Comparison of ENCODE assay signal across 28 cellular contexts in genomic region chr6:40387127-40387870, GRCh38.
DNase-seq lines count a peak whose midpoint lies in the region; ATAC-seq and TF ChIP-seq lines count a peak whose summit lies in the region.
"Had no signal": no experiment of that assay in that cellular context is flagged by ENCODE, and none has a peak within 500 bp of the region (broad histone marks: within the 10 kb centered on the region; RNA-seq: fewer than 3 reads in every experiment).

No MANE protein-coding gene starts in this region.

- DNase-seq in activated CD4-positive, alpha-beta T cell treated with anti-CD3 and anti-CD28 coated beads for 36 hours: no peak
- DNase-seq in activated CD4-positive, alpha-beta T cell treated with anti-CD3 and anti-CD28 coated beads, Interleukin-2, amount 50 U/mL, for 4 hours: no peak
- no peak for DNase-seq in CD4-positive, alpha-beta T cell
- DNase-seq in T-helper 17 cell (no peak), left lobe of liver (ENCODE audit: low spot score) (no peak), CD14-positive monocyte (ENCODE audit: low spot score) (no peak)
- DNase-seq: activated effector memory CD4-positive, alpha-beta T cell treated with Interleukin-2 at 50 U/mL for 16 hours; adrenal gland; body of pancreas; cerebellar nuclear complex; DMS153; H9; hypothalamus; naive B cell; NCI-H2029; NCI-H226; NCI-H69; retina; SIG-M5; small intestine; stimulated activated naive CD8-positive, alpha-beta T cell treated with anti-CD3 and anti-CD28 coated beads, Interleukin-15, amount 100 ng/mL, for 72 hours; thyroid gland had no signal

- H3K27me3 ChIP-seq in CD4-positive, alpha-beta T cell (ENCODE audit: control insufficient read depth, insufficient read depth, low read length): no peaks in the 10 kb centered on the region
- H3K27me3 ChIP-seq: adrenal gland, body of pancreas, dorsolateral prefrontal cortex, thyroid gland had no signal

- H3K27me3 Mint-ChIP-seq in activated CD4-positive, alpha-beta T cell treated with anti-CD3 and anti-CD28 coated beads for 36 hours: peaks cover 6% of the 10 kb centered on the region
- H3K27me3 Mint-ChIP-seq in CD4-positive, alpha-beta T cell: peaks cover 4% of the 10 kb centered on the region
- H3K27me3 Mint-ChIP-seq in T-helper 17 cell (peaks cover 51% of the 10 kb centered on the region), CD14-positive monocyte (ENCODE audit: low read depth in 3 of 3) (peaks cover 4 to 9% (median 8%) of the 10 kb centered on the region in 3 donors)

- TF ChIP-seq CTCF in CD4-positive, alpha-beta T cell (IDR thresholded peaks at IDR 0.05): no peak
- TF ChIP-seq CTCF in CD14-positive monocyte (IDR thresholded peaks at IDR 0.05): no peak

- H3K36me3 Mint-ChIP-seq in activated CD4-positive, alpha-beta T cell treated with anti-CD3 and anti-CD28 coated beads for 36 hours (ENCODE audit: low read depth): no peaks in the 10 kb centered on the region
- no peaks in the 10 kb centered on the region for H3K36me3 Mint-ChIP-seq in CD4-positive, alpha-beta T cell (ENCODE audit: low read depth)
- H3K36me3 Mint-ChIP-seq in T-helper 17 cell (ENCODE audit: low read depth): peaks cover 3% of the 10 kb centered on the region
- no peaks in the 10 kb centered on the region for H3K36me3 Mint-ChIP-seq in CD14-positive monocyte
- H3K36me3 Mint-ChIP-seq: IgD-negative memory B cell, mesothelial cell of epicardium, naive B cell had no signal

- no peak for ATAC-seq in activated CD4-positive, alpha-beta T cell treated with anti-CD3 and anti-CD28 coated beads for 36 hours
- ATAC-seq in CD4-positive, alpha-beta T cell (ENCODE audit: poor library complexity): no peak
- ATAC-seq in T-helper 17 cell: no peak
- ATAC-seq in left lobe of liver: peak; percentile 70
- no peak for ATAC-seq in HG03354 (IDR thresholded peaks at IDR 0.05; ENCODE audit: poor library complexity, severe bottlenecking, unreplicated experiment)
- ATAC-seq in GM19351 (IDR thresholded peaks at IDR 0.05; ENCODE audit: unreplicated experiment): no peak
- ATAC-seq: A549; body of pancreas; stimulated activated naive CD8-positive, alpha-beta T cell treated with anti-CD3 and anti-CD28 coated beads, Interleukin-15, amount 100 ng/mL, for 72 hours had no signal

- no peaks in the 10 kb centered on the region for H3K9me3 ChIP-seq in CD4-positive, alpha-beta T cell (ENCODE audit: control insufficient read depth, low read length)
- no peaks in the 10 kb centered on the region for H3K9me3 ChIP-seq in T-helper 17 cell (ENCODE audit: control insufficient read depth, low read length, poor library complexity, severe bottlenecking)
- H3K9me3 ChIP-seq: A549, adrenal gland, body of pancreas, thyroid gland had no signal

- H3K27ac ChIP-seq in CD4-positive, alpha-beta T cell (ENCODE audit: low read depth, low read length): no peak overlapping the region
- H3K27ac ChIP-seq: A549, adrenal gland, body of pancreas, dorsolateral prefrontal cortex, thyroid gland had no signal

- H3K4me3 Mint-ChIP-seq in activated CD4-positive, alpha-beta T cell treated with anti-CD3 and anti-CD28 coated beads for 36 hours: no peak overlapping the region
- H3K4me3 Mint-ChIP-seq in CD4-positive, alpha-beta T cell: peak overlapping the region; percentile 48
- no peak overlapping the region for H3K4me3 Mint-ChIP-seq in T-helper 17 cell
- no peak overlapping the region for H3K4me3 Mint-ChIP-seq in CD14-positive monocyte
- H3K4me3 Mint-ChIP-seq: H9; IgD-negative memory B cell; mesothelial cell of epicardium; naive B cell; stimulated activated naive CD8-positive, alpha-beta T cell treated with anti-CD3 and anti-CD28 coated beads, Interleukin-15, amount 100 ng/mL, for 72 hours had no signal

- CTCF ChIA-PET in activated CD4-positive, alpha-beta T cell treated with anti-CD3 and anti-CD28 coated beads for 36 hours (lab: Charles Lee): no interaction called here
- CTCF ChIA-PET in CD4-positive, alpha-beta T cell (lab: Charles Lee): no interaction called here

- H3K27ac Mint-ChIP-seq in activated CD4-positive, alpha-beta T cell treated with anti-CD3 and anti-CD28 coated beads for 36 hours: peak overlapping the region; percentile 24
- peak overlapping the region; percentile 81 for H3K27ac Mint-ChIP-seq in CD4-positive, alpha-beta T cell
- peak overlapping the region; percentile 86 for H3K27ac Mint-ChIP-seq in T-helper 17 cell
- H3K27ac Mint-ChIP-seq in CD14-positive monocyte: no peak overlapping the region
- H3K27ac Mint-ChIP-seq: H9; mesothelial cell of epicardium; naive B cell; stimulated activated naive CD8-positive, alpha-beta T cell treated with anti-CD3 and anti-CD28 coated beads, Interleukin-15, amount 100 ng/mL, for 72 hours had no signal

- H3K4me1 Mint-ChIP-seq in activated CD4-positive, alpha-beta T cell treated with anti-CD3 and anti-CD28 coated beads for 36 hours: peaks cover 56% of the 10 kb centered on the region
- peaks cover 64% of the 10 kb centered on the region for H3K4me1 Mint-ChIP-seq in CD4-positive, alpha-beta T cell (ENCODE audit: low read depth)
- H3K4me1 Mint-ChIP-seq in T-helper 17 cell (peaks cover 7% of the 10 kb centered on the region), CD14-positive monocyte (no peaks in the 10 kb centered on the region)
- H3K4me1 Mint-ChIP-seq: H9, IgD-negative memory B cell, mesothelial cell of epicardium, naive B cell had no signal

- POLR2A ChIA-PET in activated CD4-positive, alpha-beta T cell treated with anti-CD3 and anti-CD28 coated beads for 36 hours (lab: Charles Lee): interaction anchor here (0.6 kb wide), 1 partner anchor 42 kb away, joined by 6 read pairs; no protein-coding TSS in a partner anchor
- POLR2A ChIA-PET in CD4-positive, alpha-beta T cell (lab: Charles Lee): no interaction called here

- intact Hi-C loops in activated CD4-positive, alpha-beta T cell treated with anti-CD3 and anti-CD28 coated beads for 36 hours (cut with DNase I, micrococcal nuclease): no loop called here
- intact Hi-C loops in CD4-positive, alpha-beta T cell (cut with DNase I, micrococcal nuclease): no loop called here
- intact Hi-C loops in CD14-positive monocyte (cut with micrococcal nuclease): no loop called here

- H3K9me3 Mint-ChIP-seq in activated CD4-positive, alpha-beta T cell treated with anti-CD3 and anti-CD28 coated beads for 36 hours (ENCODE audit: low read depth): no peaks in the 10 kb centered on the region
- H3K9me3 Mint-ChIP-seq in CD4-positive, alpha-beta T cell: no peaks in the 10 kb centered on the region
- H3K9me3 Mint-ChIP-seq in CD14-positive monocyte: peaks cover 0 to 3% (median under 1%) of the 10 kb centered on the region in 7 donors
- H3K9me3 Mint-ChIP-seq: H9, mesothelial cell of epicardium had no signal

Comparison
In these comparisons a context has a peak if more than half of its experiments do, and no peak if none do; other contexts are left out.
1. H3K27ac Mint-ChIP-seq: peak in activated CD4-positive, alpha-beta T cell treated with anti-CD3 and anti-CD28 coated beads for 36 hours (single experiment), CD4-positive, alpha-beta T cell (single experiment) and T-helper 17 cell (single experiment); none in CD14-positive monocyte (0 of 7).